In the genomic region with DNA sequence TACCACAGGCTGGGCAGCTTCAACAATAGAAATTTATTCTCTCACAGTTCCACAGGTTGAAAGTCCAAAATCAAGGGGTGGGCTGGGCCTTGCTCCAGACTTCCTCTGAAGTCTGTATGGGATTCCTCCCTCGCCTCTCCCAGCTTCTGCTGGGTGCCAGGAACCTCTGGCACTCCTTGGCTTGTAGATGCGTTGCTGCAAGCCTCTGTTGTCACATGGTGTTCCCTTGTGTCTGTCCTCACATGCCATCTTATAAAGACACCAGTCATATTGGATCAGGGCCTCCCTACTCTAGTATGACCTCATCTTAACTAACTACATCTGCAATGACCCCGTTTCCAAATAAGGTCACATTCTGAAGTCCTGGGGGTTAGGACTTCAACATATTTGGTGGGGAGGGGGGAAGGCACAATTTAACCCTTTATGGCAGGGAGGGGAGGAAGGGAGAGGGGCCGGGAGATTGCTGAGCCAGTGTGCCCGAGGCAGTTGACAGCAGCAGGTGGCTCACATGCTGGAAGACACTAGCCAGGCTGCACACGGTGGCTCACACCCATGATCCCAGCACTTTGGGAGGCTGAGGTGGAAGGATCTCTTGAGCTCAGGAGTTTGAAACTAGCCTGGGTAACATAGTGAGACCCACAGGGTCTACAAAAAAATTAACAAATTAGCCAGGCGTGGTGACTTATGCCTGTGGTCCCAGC, we compare ENCODE assay signal across 15 cellular contexts.
"Had no signal": no experiment of that assay in that cellular context is flagged by ENCODE, and none has a peak within 500 bp of the region (broad histone marks: within the 10 kb centered on the region; RNA-seq: fewer than 3 reads in every experiment).

No MANE protein-coding gene starts in this region.

- H3K27ac Mint-ChIP-seq: activated CD8-positive, alpha-beta T cell treated with anti-CD3 and anti-CD28 coated beads, Interleukin-2, amount 10 ng/mL, durations not matched to agents 7 days and 5 days; natural killer cell; T-helper 2 cell treated with Interferon-gamma antibody and Interleukin-4, amounts not matched to agents 5 μg/mL and 100 μg/mL, for 36 hours had no signal

- DNase-seq: activated CD8-positive, alpha-beta T cell treated with anti-CD3 and anti-CD28 coated beads, Interleukin-2, amount 10 ng/mL, durations not matched to agents 7 days and 5 days; activated naive CD4-positive, alpha-beta T cell; anterior cingulate cortex; brain microvascular endothelial cell; colonic mucosa; lower lobe of right lung; natural killer cell; pancreas; stimulated activated CD4-positive, alpha-beta T cell treated with anti-CD3 and anti-CD28 coated beads, Interleukin-12 subunit alpha, Interleukin-12 subunit beta, amount 100 ng/mL, for 4 hours; stimulated activated CD4-positive, alpha-beta T cell treated with anti-CD3 and anti-CD28 coated beads, Interleukin-1b, Interleukin-23, amount 100 ng/mL, for 48 hours; stimulated activated CD8-positive, alpha-beta memory T cell treated with anti-CD3 and anti-CD28 coated beads, Interleukin-4, amount 100 ng/mL, for 48 hours; stimulated activated naive CD4-positive, alpha-beta T cell treated with Interleukin-2 at 50 U/mL for 16 hours; tibial artery had no signal

- H3K4me3 Mint-ChIP-seq: activated CD8-positive, alpha-beta T cell treated with anti-CD3 and anti-CD28 coated beads, Interleukin-2, amount 10 ng/mL, durations not matched to agents 7 days and 5 days; central memory CD8-positive, alpha-beta T cell; natural killer cell; T-helper 2 cell treated with Interferon-gamma antibody and Interleukin-4, amounts not matched to agents 5 μg/mL and 100 μg/mL, for 36 hours had no signal

- H3K27me3 Mint-ChIP-seq: central memory CD8-positive, alpha-beta T cell had no signal

- ATAC-seq: activated CD8-positive, alpha-beta T cell treated with anti-CD3 and anti-CD28 coated beads, Interleukin-2, amount 10 ng/mL, durations not matched to agents 7 days and 5 days; lower lobe of right lung; natural killer cell had no signal

- H3K9me3 Mint-ChIP-seq: central memory CD8-positive, alpha-beta T cell; natural killer cell; T-helper 2 cell treated with Interferon-gamma antibody and Interleukin-4, amounts not matched to agents 5 μg/mL and 100 μg/mL, for 36 hours had no signal
